11 cellular contexts compared by ENCODE assay signal in the genomic region with DNA sequence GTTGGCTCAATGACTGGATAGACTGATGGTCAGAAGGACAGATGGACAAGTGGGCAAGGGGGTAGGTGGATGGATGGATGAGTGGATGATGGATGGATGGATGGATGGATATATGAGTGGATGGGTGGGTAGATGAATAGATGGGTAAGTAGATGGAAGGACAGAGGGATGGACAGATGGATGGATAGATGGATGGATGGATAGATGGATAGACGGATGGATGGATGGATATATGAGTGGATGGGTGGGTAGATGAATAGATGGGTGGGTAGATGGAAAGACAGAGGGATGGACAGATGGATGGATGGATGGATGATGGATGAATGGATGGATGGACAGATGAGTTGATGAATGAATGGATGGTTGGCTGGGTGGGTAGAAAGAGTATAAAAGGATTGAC.
"Had no signal": no experiment of that assay in that cellular context is flagged by ENCODE, and none has a peak within 500 bp of the region (broad histone marks: within the 10 kb centered on the region; RNA-seq: fewer than 3 reads in every experiment).

No MANE protein-coding gene starts in this region.

- H3K4me3 Mint-ChIP-seq: H9, HFFc6 had no signal

- H3K4me2 ChIP-seq: KMS-11 had no signal

- DNase-seq: GM23248, GOT3, H9, HCEC 1CT, HFFc6, Karpas-422, KBM-7 had no signal

- H3K36me3 Mint-ChIP-seq: IgD-negative memory B cell had no signal

- H3K27me3 Mint-ChIP-seq: IgD-negative memory B cell had no signal

- H3K27ac Mint-ChIP-seq: H9, HFFc6, IgD-negative memory B cell had no signal

- H3K4me3 ChIP-seq: GM23248 had no signal

- H3K27ac ChIP-seq: GM23248, KMS-11 had no signal

- H3K9ac ChIP-seq: GM23248, KMS-11 had no signal

- FAIRE-seq: H54, HTR-8/SVneo had no signal

- H2AFZ ChIP-seq: GM23248 had no signal
